In genomic region chr15:27989838-27990237, GRCh38 we compare ENCODE assay signal across 1 cellular context.
TF ChIP-seq lines count a peak whose summit lies in the region.

No MANE protein-coding gene starts in this region.

TF ChIP-seq in SK-N-SH, 30 proteins besides CTCF, POLR2A, EP300 and RAD21 (continued from another document):
- no peak for TF ChIP-seq USF2 (IDR thresholded peaks at IDR 0.05; ENCODE audit: borderline replicate concordance, low read depth, low read length)
- TF ChIP-seq CHD2 (IDR thresholded peaks at IDR 0.05; ENCODE audit: low read length, partially characterized antibody), result no peak
- no peak for TF ChIP-seq TCF12 (IDR thresholded peaks at IDR 0.05)
- no peak for TF ChIP-seq JUND (IDR thresholded peaks at IDR 0.05)
- TF ChIP-seq NFIC (IDR thresholded peaks at IDR 0.05; ENCODE audit: borderline replicate concordance), result no peak
- TF ChIP-seq MXI1 (IDR thresholded peaks at IDR 0.05; ENCODE audit: low read depth, low read length), result peak; percentile 55; the same call in 1 of the 2 replicates
TF ChIP-seq in SK-N-SH: peak in this region for 1.
